Comparison of ENCODE assay signal across 8 cellular contexts in the genomic region with DNA sequence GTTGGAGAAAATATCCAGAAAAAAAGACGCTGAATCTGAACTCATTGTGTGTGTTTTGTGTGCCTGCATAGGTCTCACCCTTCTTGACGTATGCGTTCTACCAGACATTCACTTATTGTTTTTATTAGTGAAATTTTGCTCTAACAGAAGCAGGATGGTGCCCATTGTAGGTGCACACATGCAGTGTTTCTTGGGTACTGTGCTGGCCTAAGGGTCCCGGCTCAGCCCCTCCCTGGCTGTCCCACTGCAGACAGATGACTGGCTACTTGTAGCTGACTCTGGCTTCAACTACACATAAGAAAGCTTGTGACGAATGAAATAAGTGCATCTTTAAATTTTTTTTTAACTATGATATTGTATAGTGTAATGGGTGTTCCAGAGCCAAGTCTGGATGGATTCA.
"Had no signal": no experiment of that assay in that cellular context is flagged by ENCODE, and none has a peak within 500 bp of the region (broad histone marks: within the 10 kb centered on the region; RNA-seq: fewer than 3 reads in every experiment).

No MANE protein-coding gene starts in this region.

- H3K9me3 ChIP-seq: HAP-1 had no signal

- H3K27ac ChIP-seq: GM23248 had no signal

- H3K36me3 ChIP-seq: HAP-1 had no signal

- DNase-seq: GM23248, GOT3, H7, H9, HCEC 1CT, HFFc6 had no signal

- H3K4me3 ChIP-seq: GM23248, GM23338, HAP-1 had no signal

- H3K4me1 ChIP-seq: HAP-1 had no signal
